Comparison of ENCODE assay signal across 13 cellular contexts in genomic region chr7:83528925-83529423, GRCh38.
DNase-seq lines count a peak whose midpoint lies in the region; ATAC-seq and TF ChIP-seq lines count a peak whose summit lies in the region.
"Had no signal": no experiment of that assay in that cellular context is flagged by ENCODE, and none has a peak within 500 bp of the region (broad histone marks: within the 10 kb centered on the region; RNA-seq: fewer than 3 reads in every experiment).

No MANE protein-coding gene starts in this region.

- no peak for TF ChIP-seq POLR2A in HCT116 (IDR thresholded peaks at IDR 0.05; ENCODE audit: borderline replicate concordance, extremely low read depth, insufficient read depth, insufficient read length)

- no peak for TF ChIP-seq RAD21 in HCT116 (IDR thresholded peaks at IDR 0.05; ENCODE audit: low read depth)

- no peak overlapping the region for H3K4me3 ChIP-seq in HCT116 (replicated peaks in 1 of 2; ENCODE audit: low read depth in 1 of 2, low read length in 2 of 2)
- H3K4me3 ChIP-seq in left lung = no peak overlapping the region
- H3K4me3 ChIP-seq in upper lobe of right lung = no peak overlapping the region

- TF ChIP-seq CTCF in HCT116 (IDR thresholded peaks at IDR 0.05 in 2 of 3, conservative IDR thresholded peaks at IDR 0.05 in 1 of 3; ENCODE audit: borderline replicate concordance in 1 of 3, insufficient read depth in 1 of 3, low read depth in 2 of 3, low read length in 2 of 3) (no peak), left lung (IDR thresholded peaks at IDR 0.05) (no peak), upper lobe of right lung (IDR thresholded peaks at IDR 0.05) (no peak)

- DNase-seq in HCT116 (ENCODE audit: low read depth, low spot score) (no peak), NCI-H2227 (lab: John Stamatoyannopoulos, UW; ENCODE audit: unreplicated experiment) (peak; percentile 59), left lung (no peak), upper lobe of right lung (no peak), MV-4-11 (lab: John Stamatoyannopoulos, UW) (no peak), NCI-H128 (lab: John Stamatoyannopoulos, UW; ENCODE audit: unreplicated experiment) (no peak)
- DNase-seq in NK-92 treated with Interleukin-12 subunit alpha and Interleukin-12 subunit beta, amount 100 ng/mL, for 24 hours (lab: John Stamatoyannopoulos, UW) = no peak
- DNase-seq: BE2C; Caco-2; CD8-positive, alpha-beta T cell; DMS53; GF-D8 had no signal

- H3K36me3 ChIP-seq in HCT116 (ENCODE audit: control insufficient read depth in 1 of 2, insufficient read depth in 2 of 2, low read length in 2 of 2) (no peaks in the 10 kb centered on the region), left lung (no peaks in the 10 kb centered on the region), upper lobe of right lung (no peaks in the 10 kb centered on the region)
- H3K36me3 ChIP-seq: BE2C had no signal

- no peak overlapping the region for H3K9ac ChIP-seq in HCT116 (ENCODE audit: low read length)

- H3K27me3 ChIP-seq in HCT116 (ENCODE audit: insufficient read depth, low read length) (no peaks in the 10 kb centered on the region), left lung (no peaks in the 10 kb centered on the region), upper lobe of right lung (no peaks in the 10 kb centered on the region)
- H3K27me3 ChIP-seq: BE2C had no signal

- no peaks in the 10 kb centered on the region for H4K20me1 ChIP-seq in HCT116 (ENCODE audit: insufficient read depth)

- POLR2A ChIA-PET in HCT116 (lab: Charles Lee) = no interaction called here

- no peaks in the 10 kb centered on the region for H3K79me2 ChIP-seq in HCT116 (ENCODE audit: insufficient read depth, low read length)

- no TSS peak for BruUV-seq in HCT116 (replicated peaks; lab: Mats Ljungman, UMichigan)

- no peak overlapping the region for H3K4me2 ChIP-seq in HCT116 (ENCODE audit: low read length)

- H2AFZ ChIP-seq in HCT116 (ENCODE audit: low read depth, low read length, poor library complexity, severe bottlenecking) = peak overlapping the region; percentile 0

- H3K4me1 ChIP-seq in HCT116 (ENCODE audit: control insufficient read depth in 1 of 2, insufficient read depth in 2 of 2, low read length in 2 of 2) (peaks cover 0 to 8% of the 10 kb centered on the region in 2 experiments; a peak in 2 of 4 replicates), left lung (no peaks in the 10 kb centered on the region), upper lobe of right lung (no peaks in the 10 kb centered on the region)
- H3K4me1 ChIP-seq: BE2C had no signal

- CTCF ChIA-PET in HCT116 (lab: Charles Lee) = no interaction called here

- H3K9me2 ChIP-seq in HCT116 (ENCODE audit: insufficient read depth) = 0 out of 2 replicates have a peak, but pooled peaks cover 4% of the 10 kb centered on the region

- RAD21 ChIA-PET in HCT116 (lab: Charles Lee; ENCODE audit: low non-redundant PET in 1 of 2, low total read pairs in 2 of 2, uncharacterized antibody in 2 of 2, unreplicated experiment in 2 of 2) = no interaction called here

- ATAC-seq in HCT116 (no peak), left lung (peak; percentile 83), upper lobe of right lung (peak; percentile 64)
- ATAC-seq: CD8-positive, alpha-beta T cell had no signal

- intact Hi-C loops in HCT116 (cut with micrococcal nuclease) = no loop called here
- intact Hi-C loops in left lung (cut with DNase I) = no loop called here
- intact Hi-C loops in upper lobe of right lung (cut with DNase I) = no loop called here

- H3K27ac ChIP-seq in HCT116 (ENCODE audit: low read depth, low read length) (no peak overlapping the region), left lung (no peak overlapping the region), upper lobe of right lung (no peak overlapping the region)
- H3K27ac ChIP-seq: C4-2B had no signal

- H3K9me3 ChIP-seq in HCT116 (ENCODE audit: control insufficient read depth in 1 of 2, insufficient read depth in 1 of 2, low read depth in 1 of 2, low read length in 2 of 2) (no peaks in the 10 kb centered on the region), left lung (no peaks in the 10 kb centered on the region), upper lobe of right lung (no peaks in the 10 kb centered on the region)
- H3K9me3 ChIP-seq: BE2C, Caco-2 had no signal

TF ChIP-seq in HCT116, 20 proteins besides CTCF, POLR2A, EP300 and RAD21:
- TF ChIP-seq, protein P1, sequence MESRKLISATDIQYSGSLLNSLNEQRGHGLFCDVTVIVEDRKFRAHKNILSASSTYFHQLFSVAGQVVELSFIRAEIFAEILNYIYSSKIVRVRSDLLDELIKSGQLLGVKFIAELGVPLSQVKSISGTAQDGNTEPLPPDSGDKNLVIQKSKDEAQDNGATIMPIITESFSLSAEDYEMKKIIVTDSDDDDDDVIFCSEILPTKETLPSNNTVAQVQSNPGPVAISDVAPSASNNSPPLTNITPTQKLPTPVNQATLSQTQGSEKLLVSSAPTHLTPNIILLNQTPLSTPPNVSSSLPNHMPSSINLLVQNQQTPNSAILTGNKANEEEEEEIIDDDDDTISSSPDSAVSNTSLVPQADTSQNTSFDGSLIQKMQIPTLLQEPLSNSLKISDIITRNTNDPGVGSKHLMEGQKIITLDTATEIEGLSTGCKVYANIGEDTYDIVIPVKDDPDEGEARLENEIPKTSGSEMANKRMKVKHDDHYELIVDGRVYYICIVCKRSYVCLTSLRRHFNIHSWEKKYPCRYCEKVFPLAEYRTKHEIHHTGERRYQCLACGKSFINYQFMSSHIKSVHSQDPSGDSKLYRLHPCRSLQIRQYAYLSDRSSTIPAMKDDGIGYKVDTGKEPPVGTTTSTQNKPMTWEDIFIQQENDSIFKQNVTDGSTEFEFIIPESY (IDR thresholded peaks at IDR 0.05; ENCODE audit: extremely low read depth, insufficient replicate concordance, low read length) = no peak
- TF ChIP-seq TCF7L2 (IDR thresholded peaks at IDR 0.05; ENCODE audit: borderline replicate concordance, extremely low read depth, insufficient read depth, insufficient read length) (no peak), SP1 (IDR thresholded peaks at IDR 0.05; ENCODE audit: low read depth) (no peak), FOSL1 (IDR thresholded peaks at IDR 0.05; ENCODE audit: low read depth) (no peak), EZH2phosphoT487 (IDR thresholded peaks at IDR 0.05; ENCODE audit: borderline replicate concordance) (no peak), JUND (IDR thresholded peaks at IDR 0.05) (no peak), REST (IDR thresholded peaks at IDR 0.05; ENCODE audit: low read depth) (no peak), EZH2 (IDR thresholded peaks at IDR 0.05) (no peak), YY1 (IDR thresholded peaks at IDR 0.05; ENCODE audit: extremely low read depth, insufficient replicate concordance, low read depth, low read length) (no peak), EGR1 (IDR thresholded peaks at IDR 0.05; ENCODE audit: low read depth) (no peak), SIN3A (IDR thresholded peaks at IDR 0.05; ENCODE audit: low read depth) (no peak), CEBPB (IDR thresholded peaks at IDR 0.05; ENCODE audit: low read depth) (no peak), ZFX (IDR thresholded peaks at IDR 0.05) (no peak), SRF (IDR thresholded peaks at IDR 0.05; ENCODE audit: low read depth) (no peak), ZNF274 (IDR thresholded peaks at IDR 0.05; ENCODE audit: low read depth, low read length) (no peak), POLR2AphosphoS5 (IDR thresholded peaks at IDR 0.05; ENCODE audit: low read depth, low read length) (no peak), CBX3 (IDR thresholded peaks at IDR 0.05; ENCODE audit: low read depth) (no peak)
- TF ChIP-seq, protein P2, sequence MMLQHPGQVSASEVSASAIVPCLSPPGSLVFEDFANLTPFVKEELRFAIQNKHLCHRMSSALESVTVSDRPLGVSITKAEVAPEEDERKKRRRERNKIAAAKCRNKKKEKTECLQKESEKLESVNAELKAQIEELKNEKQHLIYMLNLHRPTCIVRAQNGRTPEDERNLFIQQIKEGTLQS (IDR thresholded peaks at IDR 0.05) = no peak
- TF ChIP-seq, protein P3, sequence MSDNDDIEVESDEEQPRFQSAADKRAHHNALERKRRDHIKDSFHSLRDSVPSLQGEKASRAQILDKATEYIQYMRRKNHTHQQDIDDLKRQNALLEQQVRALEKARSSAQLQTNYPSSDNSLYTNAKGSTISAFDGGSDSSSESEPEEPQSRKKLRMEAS (IDR thresholded peaks at IDR 0.05) = no peak
TF ChIP-seq in HCT116: peak in this region for 0.
